ENCODE assay signal across 1 cellular context in genomic region chr17:30906101-30906911, GRCh38.
TF ChIP-seq lines count a peak whose summit lies in the region.

A gene with protein sequence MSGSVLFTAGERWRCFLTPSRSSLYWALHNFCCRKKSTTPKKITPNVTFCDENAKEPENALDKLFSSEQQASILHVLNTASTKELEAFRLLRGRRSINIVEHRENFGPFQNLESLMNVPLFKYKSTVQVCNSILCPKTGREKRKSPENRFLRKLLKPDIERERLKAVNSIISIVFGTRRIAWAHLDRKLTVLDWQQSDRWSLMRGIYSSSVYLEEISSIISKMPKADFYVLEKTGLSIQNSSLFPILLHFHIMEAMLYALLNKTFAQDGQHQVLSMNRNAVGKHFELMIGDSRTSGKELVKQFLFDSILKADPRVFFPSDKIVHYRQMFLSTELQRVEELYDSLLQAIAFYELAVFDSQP (minus strand): TSS chr17:30906238. CDS start chr17:30906198, 40 bp downstream.

TF ChIP-seq in K562, 482 proteins besides CTCF, POLR2A, EP300 and RAD21 (continued from another document and continues in another):
- TF ChIP-seq FOXJ3 (CRISPR knock-in tag; IDR thresholded peaks at IDR 0.05) (no peak), GABPA (tag; conservative IDR thresholded peaks at IDR 0.05; ENCODE audit: low read depth) (peak; percentile 99), CCAR2 (IDR thresholded peaks at IDR 0.05; ENCODE audit: low read depth, low read length) (no peak), THAP7 (CRISPR knock-in tag; IDR thresholded peaks at IDR 0.05) (no peak), NFE2 (IDR thresholded peaks at IDR 0.05; ENCODE audit: low read depth) (no peak), PPARD (CRISPR knock-in tag; IDR thresholded peaks at IDR 0.05) (no peak), ZNF609 (CRISPR knock-in tag; IDR thresholded peaks at IDR 0.05; ENCODE audit: borderline replicate concordance) (no peak; the same call in 1 of the 2 replicates), ZC3H8 (IDR thresholded peaks at IDR 0.05) (no peak; the same call in 1 of the 2 replicates), ZBTB33 (CRISPR knock-in tag; IDR thresholded peaks at IDR 0.05) (0 out of 2 replicates have a peak, but pooled peaks have one; percentile 32), RBM14 (IDR thresholded peaks at IDR 0.05; ENCODE audit: borderline replicate concordance, insufficient read depth, low read depth, low read length) (no peak), HMGXB4 (CRISPR knock-in tag; IDR thresholded peaks at IDR 0.05) (peak; percentile 81; the same call in 1 of the 2 replicates), IRF9 (tag; IDR thresholded peaks at IDR 0.05) (no peak), SMARCA4 (IDR thresholded peaks at IDR 0.05) (no peak), SRSF7 (optimal IDR thresholded peaks at IDR 0.05; ENCODE audit: low read depth, low read length) (no peak), RHOXF2B (CRISPR knock-in tag; conservative IDR thresholded peaks at IDR 0.05) (no peak), FUS (optimal IDR thresholded peaks at IDR 0.05; ENCODE audit: low read depth, low read length) (no peak), ZC3H11A (IDR thresholded peaks at IDR 0.05; ENCODE audit: low read depth, low read length) (peak; percentile 93; the same call in 1 of the 2 replicates), TBL1XR1 (IDR thresholded peaks at IDR 0.05; ENCODE audit: low read length in 2 of 2) (peak; percentile 49 to 60; a peak in 1 of 4 replicates), RBM17 (IDR thresholded peaks at IDR 0.05; ENCODE audit: borderline replicate concordance, low read depth, low read length) (no peak), THRAP3 (IDR thresholded peaks at IDR 0.05; ENCODE audit: borderline replicate concordance) (peak; percentile 58; the same call in 1 of the 2 replicates), ZNF224 (CRISPR knock-in tag; IDR thresholded peaks at IDR 0.05) (no peak), ZNF717 (CRISPR knock-in tag; IDR thresholded peaks at IDR 0.05) (no peak), HDGF (IDR thresholded peaks at IDR 0.05) (no peak), CREBBP (IDR thresholded peaks at IDR 0.05; ENCODE audit: low read depth, low read length) (no peak), MAFG (tag; conservative IDR thresholded peaks at IDR 0.05) (no peak), HNRNPLL (IDR thresholded peaks at IDR 0.05; ENCODE audit: low read depth, low read length, poor library complexity, severe bottlenecking) (peak; percentile 50), CCNT2 (IDR thresholded peaks at IDR 0.05; ENCODE audit: borderline replicate concordance, extremely low read depth, insufficient read length, low read depth, low read length) (peak; percentile 69), FOXA3 (CRISPR knock-in tag; conservative IDR thresholded peaks at IDR 0.05 in 1 of 2, IDR thresholded peaks at IDR 0.05 in 1 of 2) (no peak), GABPB2 (CRISPR knock-in tag; conservative IDR thresholded peaks at IDR 0.05) (no peak), FOXK1 (CRISPR knock-in tag; IDR thresholded peaks at IDR 0.05; ENCODE audit: borderline replicate concordance) (0 out of 2 replicates have a peak, but pooled peaks have one; percentile 35), ZNF12 (CRISPR knock-in tag; IDR thresholded peaks at IDR 0.05) (no peak), STAG1 (CRISPR knock-in tag; IDR thresholded peaks at IDR 0.05; ENCODE audit: borderline replicate concordance) (no peak), SREBF1 (IDR thresholded peaks at IDR 0.05; ENCODE audit: borderline replicate concordance, low read depth, low read length) (0 out of 2 replicates have a peak, but pooled peaks have one; percentile 43), GATAD2B (IDR thresholded peaks at IDR 0.05; ENCODE audit: borderline replicate concordance) (no peak), MCM5 (IDR thresholded peaks at IDR 0.05; ENCODE audit: low read depth) (no peak), CBX1 (IDR thresholded peaks at IDR 0.05; ENCODE audit: low read depth) (peak; percentile 92)
- TF ChIP-seq, protein P1, sequence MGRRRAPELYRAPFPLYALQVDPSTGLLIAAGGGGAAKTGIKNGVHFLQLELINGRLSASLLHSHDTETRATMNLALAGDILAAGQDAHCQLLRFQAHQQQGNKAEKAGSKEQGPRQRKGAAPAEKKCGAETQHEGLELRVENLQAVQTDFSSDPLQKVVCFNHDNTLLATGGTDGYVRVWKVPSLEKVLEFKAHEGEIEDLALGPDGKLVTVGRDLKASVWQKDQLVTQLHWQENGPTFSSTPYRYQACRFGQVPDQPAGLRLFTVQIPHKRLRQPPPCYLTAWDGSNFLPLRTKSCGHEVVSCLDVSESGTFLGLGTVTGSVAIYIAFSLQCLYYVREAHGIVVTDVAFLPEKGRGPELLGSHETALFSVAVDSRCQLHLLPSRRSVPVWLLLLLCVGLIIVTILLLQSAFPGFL (CRISPR knock-in tag; IDR thresholded peaks at IDR 0.05), result 0 out of 2 replicates have a peak, but pooled peaks have one; percentile 23
- TF ChIP-seq, protein P2, sequence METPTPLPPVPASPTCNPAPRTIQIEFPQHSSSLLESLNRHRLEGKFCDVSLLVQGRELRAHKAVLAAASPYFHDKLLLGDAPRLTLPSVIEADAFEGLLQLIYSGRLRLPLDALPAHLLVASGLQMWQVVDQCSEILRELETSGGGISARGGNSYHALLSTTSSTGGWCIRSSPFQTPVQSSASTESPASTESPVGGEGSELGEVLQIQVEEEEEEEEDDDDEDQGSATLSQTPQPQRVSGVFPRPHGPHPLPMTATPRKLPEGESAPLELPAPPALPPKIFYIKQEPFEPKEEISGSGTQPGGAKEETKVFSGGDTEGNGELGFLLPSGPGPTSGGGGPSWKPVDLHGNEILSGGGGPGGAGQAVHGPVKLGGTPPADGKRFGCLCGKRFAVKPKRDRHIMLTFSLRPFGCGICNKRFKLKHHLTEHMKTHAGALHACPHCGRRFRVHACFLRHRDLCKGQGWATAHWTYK (CRISPR knock-in tag; IDR thresholded peaks at IDR 0.05), result peak; percentile 45; the same call in 1 of the 2 replicates
- TF ChIP-seq, protein P3, sequence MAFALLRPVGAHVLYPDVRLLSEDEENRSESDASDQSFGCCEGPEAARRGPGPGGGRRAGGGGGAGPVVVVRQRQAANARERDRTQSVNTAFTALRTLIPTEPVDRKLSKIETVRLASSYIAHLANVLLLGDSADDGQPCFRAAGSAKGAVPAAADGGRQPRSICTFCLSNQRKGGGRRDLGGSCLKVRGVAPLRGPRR (CRISPR knock-in tag; IDR thresholded peaks at IDR 0.05), result no peak
- TF ChIP-seq, protein P4, sequence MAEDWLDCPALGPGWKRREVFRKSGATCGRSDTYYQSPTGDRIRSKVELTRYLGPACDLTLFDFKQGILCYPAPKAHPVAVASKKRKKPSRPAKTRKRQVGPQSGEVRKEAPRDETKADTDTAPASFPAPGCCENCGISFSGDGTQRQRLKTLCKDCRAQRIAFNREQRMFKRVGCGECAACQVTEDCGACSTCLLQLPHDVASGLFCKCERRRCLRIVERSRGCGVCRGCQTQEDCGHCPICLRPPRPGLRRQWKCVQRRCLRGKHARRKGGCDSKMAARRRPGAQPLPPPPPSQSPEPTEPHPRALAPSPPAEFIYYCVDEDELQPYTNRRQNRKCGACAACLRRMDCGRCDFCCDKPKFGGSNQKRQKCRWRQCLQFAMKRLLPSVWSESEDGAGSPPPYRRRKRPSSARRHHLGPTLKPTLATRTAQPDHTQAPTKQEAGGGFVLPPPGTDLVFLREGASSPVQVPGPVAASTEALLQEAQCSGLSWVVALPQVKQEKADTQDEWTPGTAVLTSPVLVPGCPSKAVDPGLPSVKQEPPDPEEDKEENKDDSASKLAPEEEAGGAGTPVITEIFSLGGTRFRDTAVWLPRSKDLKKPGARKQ (CRISPR knock-in tag; IDR thresholded peaks at IDR 0.05), result no peak
- TF ChIP-seq, protein P5, sequence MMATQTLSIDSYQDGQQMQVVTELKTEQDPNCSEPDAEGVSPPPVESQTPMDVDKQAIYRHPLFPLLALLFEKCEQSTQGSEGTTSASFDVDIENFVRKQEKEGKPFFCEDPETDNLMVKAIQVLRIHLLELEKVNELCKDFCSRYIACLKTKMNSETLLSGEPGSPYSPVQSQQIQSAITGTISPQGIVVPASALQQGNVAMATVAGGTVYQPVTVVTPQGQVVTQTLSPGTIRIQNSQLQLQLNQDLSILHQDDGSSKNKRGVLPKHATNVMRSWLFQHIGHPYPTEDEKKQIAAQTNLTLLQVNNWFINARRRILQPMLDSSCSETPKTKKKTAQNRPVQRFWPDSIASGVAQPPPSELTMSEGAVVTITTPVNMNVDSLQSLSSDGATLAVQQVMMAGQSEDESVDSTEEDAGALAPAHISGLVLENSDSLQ (IDR thresholded peaks at IDR 0.05), result peak; percentile 75
- TF ChIP-seq, protein P6, sequence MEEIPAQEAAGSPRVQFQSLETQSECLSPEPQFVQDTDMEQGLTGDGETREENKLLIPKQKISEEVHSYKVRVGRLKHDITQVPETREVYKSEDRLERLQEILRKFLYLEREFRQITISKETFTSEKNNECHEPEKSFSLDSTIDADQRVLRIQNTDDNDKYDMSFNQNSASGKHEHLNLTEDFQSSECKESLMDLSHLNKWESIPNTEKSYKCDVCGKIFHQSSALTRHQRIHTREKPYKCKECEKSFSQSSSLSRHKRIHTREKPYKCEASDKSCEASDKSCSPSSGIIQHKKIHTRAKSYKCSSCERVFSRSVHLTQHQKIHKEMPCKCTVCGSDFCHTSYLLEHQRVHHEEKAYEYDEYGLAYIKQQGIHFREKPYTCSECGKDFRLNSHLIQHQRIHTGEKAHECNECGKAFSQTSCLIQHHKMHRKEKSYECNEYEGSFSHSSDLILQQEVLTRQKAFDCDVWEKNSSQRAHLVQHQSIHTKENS (CRISPR knock-in tag; IDR thresholded peaks at IDR 0.05), result no peak
